In the genomic region with DNA sequence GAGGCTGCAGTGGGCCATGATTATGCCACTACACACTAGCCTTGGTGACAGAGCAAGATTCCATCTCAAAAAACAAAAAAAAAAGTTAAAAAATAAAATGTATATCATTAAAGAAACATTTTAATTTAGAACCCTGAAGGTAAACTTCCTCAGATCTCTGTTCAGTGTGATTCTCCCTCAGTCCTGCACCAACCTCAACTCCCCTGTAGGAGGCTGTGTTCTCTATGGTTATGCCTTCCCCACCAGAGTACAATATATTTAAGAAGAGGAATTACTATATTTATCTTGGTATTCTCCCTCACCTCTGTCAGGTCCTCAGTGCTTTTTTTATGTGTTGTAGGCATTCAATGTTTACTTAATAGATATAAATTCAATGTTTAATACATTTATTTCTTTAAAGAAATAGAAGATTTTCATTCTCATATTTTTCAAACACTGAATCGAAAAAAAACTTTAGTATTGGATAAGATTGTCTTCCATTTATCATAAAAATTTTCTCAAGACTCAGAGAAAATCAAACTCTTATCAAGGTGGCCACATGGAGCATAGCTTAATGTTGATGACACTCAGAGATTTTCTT, we compare ENCODE assay signal across 8 cellular contexts. TPM values are rescaled to one million over a fixed set of nuclear protein-coding genes. Genes with fewer than 3 reads are reported as not detected.
DNase-seq lines count a peak whose midpoint lies in the region; ATAC-seq and TF ChIP-seq lines count a peak whose summit lies in the region.

No MANE protein-coding gene starts in this region.

- intact Hi-C loops in ovary (cut with DNase I) = loop anchor here in 3 of 4 donors (5.0 to 10.0 kb wide), 3 partner anchors 85 to 475 kb away; partner anchors contain the start of gene ZNF326 (in 1 of the 3)

- peak; percentile 68 for DNase-seq in activated CD8-positive, alpha-beta memory T cell treated with anti-CD3 and anti-CD28 coated beads, Interleukin-2, amount 10 ng/mL, durations not matched to agents 7 days and 5 days
- no peak for DNase-seq in activated CD8-positive, alpha-beta memory T cell treated with anti-CD3 and anti-CD28 coated beads, Interleukin-2, amount 50 U/mL, for 48 hours
- DNase-seq in HCEC 1CT = peak; percentile 59
- DNase-seq in NB4 (ENCODE audit: low read depth) = peak; percentile 65
- DNase-seq in activated T-cell treated with anti-CD3 and anti-CD28 coated beads for 4 hours = peak; percentile 37
- peak; percentile 73 for DNase-seq in germinal center (ENCODE audit: low spot score)
- DNase-seq in stimulated activated naive CD8-positive, alpha-beta T cell treated with anti-CD3 and anti-CD28 coated beads, Interleukin-15, Interleukin-2, amounts not matched to agents 100 U/mL and 50 U/mL, for 24 hours = peak; percentile 29
- no peak for DNase-seq in ovary

- peaks cover 3% of the 10 kb centered on the region for H3K9me3 Mint-ChIP-seq in activated CD8-positive, alpha-beta memory T cell treated with anti-CD3 and anti-CD28 coated beads, Interleukin-2, amount 10 ng/mL, durations not matched to agents 7 days and 5 days (ENCODE audit: low read depth)

- no peaks in the 10 kb centered on the region for H3K27me3 Mint-ChIP-seq in activated CD8-positive, alpha-beta memory T cell treated with anti-CD3 and anti-CD28 coated beads, Interleukin-2, amount 10 ng/mL, durations not matched to agents 7 days and 5 days

- peaks cover 13% of the 10 kb centered on the region for H3K36me3 Mint-ChIP-seq in activated CD8-positive, alpha-beta memory T cell treated with anti-CD3 and anti-CD28 coated beads, Interleukin-2, amount 10 ng/mL, durations not matched to agents 7 days and 5 days

- no peaks in the 10 kb centered on the region for H3K36me3 ChIP-seq in ovary

- peaks cover 23% of the 10 kb centered on the region for H3K4me1 Mint-ChIP-seq in activated CD8-positive, alpha-beta memory T cell treated with anti-CD3 and anti-CD28 coated beads, Interleukin-2, amount 10 ng/mL, durations not matched to agents 7 days and 5 days

- peak; percentile 24 for ATAC-seq in activated CD8-positive, alpha-beta memory T cell treated with anti-CD3 and anti-CD28 coated beads, Interleukin-2, amount 10 ng/mL, durations not matched to agents 7 days and 5 days
- ATAC-seq in stimulated activated naive CD8-positive, alpha-beta T cell treated with anti-CD3 and anti-CD28 coated beads, Interleukin-15, Interleukin-2, amounts not matched to agents 100 U/mL and 50 U/mL, for 24 hours = peak; percentile 41

- H3K27me3 ChIP-seq in ovary = no peaks in the 10 kb centered on the region

- 98 to 100% (median 98%) methylated on average over 1 of the region's 1 CpG for WGBS in ovary, 3 donors

- TF ChIP-seq EP300 in ovary (IDR thresholded peaks at IDR 0.05) = no peak

- H3K27ac Mint-ChIP-seq in activated CD8-positive, alpha-beta memory T cell treated with anti-CD3 and anti-CD28 coated beads, Interleukin-2, amount 10 ng/mL, durations not matched to agents 7 days and 5 days = no peak overlapping the region

- H3K9me3 ChIP-seq in ovary = no peaks in the 10 kb centered on the region

- TF ChIP-seq POLR2A in NB4 (IDR thresholded peaks at IDR 0.05; ENCODE audit: extremely low read depth, insufficient read length) (no peak), ovary (IDR thresholded peaks at IDR 0.05) (no peak)

- CTCF ChIA-PET in activated CD8-positive, alpha-beta memory T cell treated with anti-CD3 and anti-CD28 coated beads, Interleukin-2, amount 10 ng/mL, durations not matched to agents 7 days and 5 days (lab: Charles Lee) = interaction anchor here (0.7 to 2.5 kb wide), 7 partner anchors 34 to 243 kb away, joined by 3 to 14 read pairs (median 3); no protein-coding TSS in a partner anchor

- H3K27ac ChIP-seq in ovary = no peak overlapping the region

- H3K4me1 ChIP-seq in ovary (ENCODE audit: insufficient read depth) = peaks cover 5% of the 10 kb centered on the region

- H3K4me3 Mint-ChIP-seq in activated CD8-positive, alpha-beta memory T cell treated with anti-CD3 and anti-CD28 coated beads, Interleukin-2, amount 10 ng/mL, durations not matched to agents 7 days and 5 days = no peak overlapping the region

- TF ChIP-seq CTCF in NB4 (IDR thresholded peaks at IDR 0.05; ENCODE audit: low read depth, low read length) (peak; percentile 63), ovary (IDR thresholded peaks at IDR 0.05) (no peak)

- H3K4me3 ChIP-seq in NB4 (ENCODE audit: low read depth, low read length) (no peak overlapping the region), ovary (no peak overlapping the region)

RNA-seq across cellular contexts. Expression of gene LRRC8B, which starts 4.8 kb away (rescaled TPM):
- total RNA-seq in activated CD8-positive, alpha-beta memory T cell treated with anti-CD3 and anti-CD28 coated beads, Interleukin-2, amount 10 ng/mL, durations not matched to agents 7 days and 5 days = 10 to 100 TPM; 15.7 to 16.5 TPM
- total RNA-seq in ovary = 1 to 10 TPM; 4.9 to 9.3 (median 6.8) TPM
- polyA plus RNA-seq in ovary = 1 to 10 TPM; 1.2 to 8.6 TPM

Comparison
In these comparisons a context has a peak if more than half of its experiments do, and no peak if none do; other contexts are left out.
1. DNase-seq: peak in activated CD8-positive, alpha-beta memory T cell treated with anti-CD3 and anti-CD28 coated beads, Interleukin-2, amount 10 ng/mL, durations not matched to agents 7 days and 5 days (single experiment), HCEC 1CT (single experiment), NB4 (single experiment), activated T-cell treated with anti-CD3 and anti-CD28 coated beads for 4 hours (single experiment), germinal center (single experiment) and stimulated activated naive CD8-positive, alpha-beta T cell treated with anti-CD3 and anti-CD28 coated beads, Interleukin-15, Interleukin-2, amounts not matched to agents 100 U/mL and 50 U/mL, for 24 hours (single experiment); none in activated CD8-positive, alpha-beta memory T cell treated with anti-CD3 and anti-CD28 coated beads, Interleukin-2, amount 50 U/mL, for 48 hours (single experiment) and ovary (0 of 5).